1 cellular context compared by ENCODE assay signal in the genomic region with DNA sequence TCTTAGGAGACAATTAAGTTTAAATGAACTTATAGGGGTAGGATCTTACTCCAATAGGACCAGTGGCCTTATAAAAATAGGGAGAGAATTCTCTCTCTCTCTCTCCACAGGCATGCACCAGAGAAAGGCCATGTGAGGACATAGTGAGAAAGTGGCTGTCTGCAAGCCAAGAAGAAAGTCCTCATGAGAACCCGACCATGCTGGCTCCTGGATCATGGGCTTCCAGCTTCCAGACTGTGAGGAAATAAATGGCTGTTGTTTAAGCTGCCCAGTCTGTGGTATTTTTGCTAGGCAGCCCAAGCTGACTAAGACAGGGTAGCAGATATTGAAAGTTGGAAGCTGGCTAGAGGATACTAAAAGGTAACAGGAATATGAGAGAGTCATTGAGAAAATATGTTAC.
TF ChIP-seq lines count a peak whose summit lies in the region.

No MANE protein-coding gene starts in this region.

TF ChIP-seq in IMR-90, 13 proteins besides CTCF, POLR2A, EP300 and RAD21:
- TF ChIP-seq MXI1 (IDR thresholded peaks at IDR 0.05; ENCODE audit: borderline replicate concordance, low read depth, low read length), result no peak
- no peak for TF ChIP-seq FOS (IDR thresholded peaks at IDR 0.05; ENCODE audit: low read depth, low read length)
- no peak for TF ChIP-seq MAFK (IDR thresholded peaks at IDR 0.05; ENCODE audit: low read depth, low read length)
- no peak for TF ChIP-seq RCOR1 (IDR thresholded peaks at IDR 0.05; ENCODE audit: insufficient replicate concordance, low read length)
- no peak for TF ChIP-seq NFE2L2 (IDR thresholded peaks at IDR 0.05; ENCODE audit: low read depth, low read length)
- no peak for TF ChIP-seq RFX5 (IDR thresholded peaks at IDR 0.05; ENCODE audit: low read depth, low read length)
- no peak for TF ChIP-seq CHD1 (IDR thresholded peaks at IDR 0.05; ENCODE audit: low read depth, low read length)
- TF ChIP-seq SMC3 (IDR thresholded peaks at IDR 0.05; ENCODE audit: low read depth, low read length), result no peak
- TF ChIP-seq MAZ (IDR thresholded peaks at IDR 0.05; ENCODE audit: borderline replicate concordance, low read depth, low read length), result no peak
TF ChIP-seq in IMR-90: peak in this region for 0.
